In the genomic region with DNA sequence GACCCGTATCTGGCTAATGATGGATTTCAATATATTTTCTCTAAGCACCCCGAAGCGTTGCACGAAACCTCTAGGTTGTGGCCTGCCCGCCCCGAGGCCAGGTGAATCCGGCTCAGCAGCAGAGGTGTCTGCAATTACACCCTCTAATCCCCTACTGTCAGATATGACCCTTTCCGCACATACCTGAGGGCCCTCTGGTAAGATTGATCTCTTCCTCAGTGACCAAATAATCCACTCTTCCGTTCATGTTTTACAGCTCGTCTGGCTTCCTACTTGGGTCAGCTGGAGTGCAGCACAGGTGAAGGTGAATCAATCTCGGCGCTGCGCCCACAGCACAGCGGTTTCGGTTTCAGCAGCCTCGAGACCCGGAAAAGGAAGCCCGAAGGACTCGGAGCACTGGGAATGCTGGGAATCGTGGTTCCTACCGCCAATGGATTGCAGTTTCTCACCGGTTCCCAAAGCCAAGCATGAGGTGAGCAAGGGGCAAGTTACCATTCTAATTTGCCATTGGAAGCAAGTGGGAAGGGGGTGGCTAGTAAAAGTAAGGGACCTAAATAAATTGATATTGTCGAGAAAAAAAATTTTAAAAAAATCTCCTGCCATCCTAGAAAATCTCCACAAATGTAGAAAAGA, we compare ENCODE assay signal across 1 cellular context.
TF ChIP-seq lines count a peak whose summit lies in the region.

A gene with protein sequence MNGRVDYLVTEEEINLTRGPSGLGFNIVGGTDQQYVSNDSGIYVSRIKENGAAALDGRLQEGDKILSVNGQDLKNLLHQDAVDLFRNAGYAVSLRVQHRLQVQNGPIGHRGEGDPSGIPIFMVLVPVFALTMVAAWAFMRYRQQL (minus strand): TSS at position 374 of the 633 bp plus-strand sequence. CDS start 127 bp downstream, at position 247.

TF ChIP-seq in K562, 482 proteins besides CTCF, POLR2A, EP300 and RAD21 (continued from another document and continues in another):
- no peak for TF ChIP-seq CEBPZ (IDR thresholded peaks at IDR 0.05; ENCODE audit: borderline replicate concordance, low read depth, low read length)
- no peak for TF ChIP-seq SMAD3 (CRISPR knock-in tag; conservative IDR thresholded peaks at IDR 0.05)
- TF ChIP-seq GABPB2 (CRISPR knock-in tag; conservative IDR thresholded peaks at IDR 0.05): no peak
- TF ChIP-seq, protein P1, sequence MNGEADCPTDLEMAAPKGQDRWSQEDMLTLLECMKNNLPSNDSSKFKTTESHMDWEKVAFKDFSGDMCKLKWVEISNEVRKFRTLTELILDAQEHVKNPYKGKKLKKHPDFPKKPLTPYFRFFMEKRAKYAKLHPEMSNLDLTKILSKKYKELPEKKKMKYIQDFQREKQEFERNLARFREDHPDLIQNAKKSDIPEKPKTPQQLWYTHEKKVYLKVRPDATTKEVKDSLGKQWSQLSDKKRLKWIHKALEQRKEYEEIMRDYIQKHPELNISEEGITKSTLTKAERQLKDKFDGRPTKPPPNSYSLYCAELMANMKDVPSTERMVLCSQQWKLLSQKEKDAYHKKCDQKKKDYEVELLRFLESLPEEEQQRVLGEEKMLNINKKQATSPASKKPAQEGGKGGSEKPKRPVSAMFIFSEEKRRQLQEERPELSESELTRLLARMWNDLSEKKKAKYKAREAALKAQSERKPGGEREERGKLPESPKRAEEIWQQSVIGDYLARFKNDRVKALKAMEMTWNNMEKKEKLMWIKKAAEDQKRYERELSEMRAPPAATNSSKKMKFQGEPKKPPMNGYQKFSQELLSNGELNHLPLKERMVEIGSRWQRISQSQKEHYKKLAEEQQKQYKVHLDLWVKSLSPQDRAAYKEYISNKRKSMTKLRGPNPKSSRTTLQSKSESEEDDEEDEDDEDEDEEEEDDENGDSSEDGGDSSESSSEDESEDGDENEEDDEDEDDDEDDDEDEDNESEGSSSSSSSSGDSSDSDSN (IDR thresholded peaks at IDR 0.05; ENCODE audit: borderline replicate concordance in 1 of 2, low read depth in 2 of 2, low read length in 2 of 2): no peak
- TF ChIP-seq HDAC1 (IDR thresholded peaks at IDR 0.05): 0 out of 4 replicates have a peak, but pooled peaks of 1 of the 2 experiments have one; percentile 26
- peak in 1 of 2 experiments; percentile 41; a peak in 1 of 4 replicates for TF ChIP-seq KDM4B (IDR thresholded peaks at IDR 0.05; ENCODE audit: borderline replicate concordance in 2 of 2, low read depth in 1 of 2)
- no peak for TF ChIP-seq FOSL1 (tag; conservative IDR thresholded peaks at IDR 0.05)
- TF ChIP-seq, protein P2, sequence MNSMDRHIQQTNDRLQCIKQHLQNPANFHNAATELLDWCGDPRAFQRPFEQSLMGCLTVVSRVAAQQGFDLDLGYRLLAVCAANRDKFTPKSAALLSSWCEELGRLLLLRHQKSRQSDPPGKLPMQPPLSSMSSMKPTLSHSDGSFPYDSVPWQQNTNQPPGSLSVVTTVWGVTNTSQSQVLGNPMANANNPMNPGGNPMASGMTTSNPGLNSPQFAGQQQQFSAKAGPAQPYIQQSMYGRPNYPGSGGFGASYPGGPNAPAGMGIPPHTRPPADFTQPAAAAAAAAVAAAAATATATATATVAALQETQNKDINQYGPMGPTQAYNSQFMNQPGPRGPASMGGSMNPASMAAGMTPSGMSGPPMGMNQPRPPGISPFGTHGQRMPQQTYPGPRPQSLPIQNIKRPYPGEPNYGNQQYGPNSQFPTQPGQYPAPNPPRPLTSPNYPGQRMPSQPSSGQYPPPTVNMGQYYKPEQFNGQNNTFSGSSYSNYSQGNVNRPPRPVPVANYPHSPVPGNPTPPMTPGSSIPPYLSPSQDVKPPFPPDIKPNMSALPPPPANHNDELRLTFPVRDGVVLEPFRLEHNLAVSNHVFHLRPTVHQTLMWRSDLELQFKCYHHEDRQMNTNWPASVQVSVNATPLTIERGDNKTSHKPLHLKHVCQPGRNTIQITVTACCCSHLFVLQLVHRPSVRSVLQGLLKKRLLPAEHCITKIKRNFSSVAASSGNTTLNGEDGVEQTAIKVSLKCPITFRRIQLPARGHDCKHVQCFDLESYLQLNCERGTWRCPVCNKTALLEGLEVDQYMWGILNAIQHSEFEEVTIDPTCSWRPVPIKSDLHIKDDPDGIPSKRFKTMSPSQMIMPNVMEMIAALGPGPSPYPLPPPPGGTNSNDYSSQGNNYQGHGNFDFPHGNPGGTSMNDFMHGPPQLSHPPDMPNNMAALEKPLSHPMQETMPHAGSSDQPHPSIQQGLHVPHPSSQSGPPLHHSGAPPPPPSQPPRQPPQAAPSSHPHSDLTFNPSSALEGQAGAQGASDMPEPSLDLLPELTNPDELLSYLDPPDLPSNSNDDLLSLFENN (IDR thresholded peaks at IDR 0.05; ENCODE audit: low read depth in 2 of 2, low read length in 2 of 2): no peak
- TF ChIP-seq TCF7 (IDR thresholded peaks at IDR 0.05; ENCODE audit: borderline replicate concordance): no peak
- no peak for TF ChIP-seq NRF1 (conservative IDR thresholded peaks at IDR 0.05 in 1 of 2, IDR thresholded peaks at IDR 0.05 in 1 of 2)
- TF ChIP-seq DNMT1 (IDR thresholded peaks at IDR 0.05): no peak
- TF ChIP-seq ZBTB8A (IDR thresholded peaks at IDR 0.05; ENCODE audit: partially characterized antibody): no peak
- no peak for TF ChIP-seq FOXA3 (CRISPR knock-in tag; conservative IDR thresholded peaks at IDR 0.05 in 1 of 2, IDR thresholded peaks at IDR 0.05 in 1 of 2)
- TF ChIP-seq, protein P3, sequence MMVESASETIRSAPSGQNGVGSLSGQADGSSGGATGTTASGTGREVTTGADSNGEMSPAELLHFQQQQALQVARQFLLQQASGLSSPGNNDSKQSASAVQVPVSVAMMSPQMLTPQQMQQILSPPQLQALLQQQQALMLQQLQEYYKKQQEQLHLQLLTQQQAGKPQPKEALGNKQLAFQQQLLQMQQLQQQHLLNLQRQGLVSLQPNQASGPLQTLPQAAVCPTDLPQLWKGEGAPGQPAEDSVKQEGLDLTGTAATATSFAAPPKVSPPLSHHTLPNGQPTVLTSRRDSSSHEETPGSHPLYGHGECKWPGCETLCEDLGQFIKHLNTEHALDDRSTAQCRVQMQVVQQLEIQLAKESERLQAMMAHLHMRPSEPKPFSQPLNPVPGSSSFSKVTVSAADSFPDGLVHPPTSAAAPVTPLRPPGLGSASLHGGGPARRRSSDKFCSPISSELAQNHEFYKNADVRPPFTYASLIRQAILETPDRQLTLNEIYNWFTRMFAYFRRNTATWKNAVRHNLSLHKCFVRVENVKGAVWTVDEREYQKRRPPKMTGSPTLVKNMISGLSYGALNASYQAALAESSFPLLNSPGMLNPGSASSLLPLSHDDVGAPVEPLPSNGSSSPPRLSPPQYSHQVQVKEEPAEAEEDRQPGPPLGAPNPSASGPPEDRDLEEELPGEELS (CRISPR knock-in tag; IDR thresholded peaks at IDR 0.05; ENCODE audit: borderline replicate concordance): no peak
- peak; percentile 41; the same call in 1 of the 2 replicates for TF ChIP-seq PHF8 (IDR thresholded peaks at IDR 0.05; ENCODE audit: borderline replicate concordance, low read length)
- TF ChIP-seq RBM25 (IDR thresholded peaks at IDR 0.05; ENCODE audit: low read depth, low read length, severe bottlenecking): no peak
- no peak for TF ChIP-seq ZNF644 (tag; IDR thresholded peaks at IDR 0.05; ENCODE audit: low read depth)
- TF ChIP-seq, protein P4, sequence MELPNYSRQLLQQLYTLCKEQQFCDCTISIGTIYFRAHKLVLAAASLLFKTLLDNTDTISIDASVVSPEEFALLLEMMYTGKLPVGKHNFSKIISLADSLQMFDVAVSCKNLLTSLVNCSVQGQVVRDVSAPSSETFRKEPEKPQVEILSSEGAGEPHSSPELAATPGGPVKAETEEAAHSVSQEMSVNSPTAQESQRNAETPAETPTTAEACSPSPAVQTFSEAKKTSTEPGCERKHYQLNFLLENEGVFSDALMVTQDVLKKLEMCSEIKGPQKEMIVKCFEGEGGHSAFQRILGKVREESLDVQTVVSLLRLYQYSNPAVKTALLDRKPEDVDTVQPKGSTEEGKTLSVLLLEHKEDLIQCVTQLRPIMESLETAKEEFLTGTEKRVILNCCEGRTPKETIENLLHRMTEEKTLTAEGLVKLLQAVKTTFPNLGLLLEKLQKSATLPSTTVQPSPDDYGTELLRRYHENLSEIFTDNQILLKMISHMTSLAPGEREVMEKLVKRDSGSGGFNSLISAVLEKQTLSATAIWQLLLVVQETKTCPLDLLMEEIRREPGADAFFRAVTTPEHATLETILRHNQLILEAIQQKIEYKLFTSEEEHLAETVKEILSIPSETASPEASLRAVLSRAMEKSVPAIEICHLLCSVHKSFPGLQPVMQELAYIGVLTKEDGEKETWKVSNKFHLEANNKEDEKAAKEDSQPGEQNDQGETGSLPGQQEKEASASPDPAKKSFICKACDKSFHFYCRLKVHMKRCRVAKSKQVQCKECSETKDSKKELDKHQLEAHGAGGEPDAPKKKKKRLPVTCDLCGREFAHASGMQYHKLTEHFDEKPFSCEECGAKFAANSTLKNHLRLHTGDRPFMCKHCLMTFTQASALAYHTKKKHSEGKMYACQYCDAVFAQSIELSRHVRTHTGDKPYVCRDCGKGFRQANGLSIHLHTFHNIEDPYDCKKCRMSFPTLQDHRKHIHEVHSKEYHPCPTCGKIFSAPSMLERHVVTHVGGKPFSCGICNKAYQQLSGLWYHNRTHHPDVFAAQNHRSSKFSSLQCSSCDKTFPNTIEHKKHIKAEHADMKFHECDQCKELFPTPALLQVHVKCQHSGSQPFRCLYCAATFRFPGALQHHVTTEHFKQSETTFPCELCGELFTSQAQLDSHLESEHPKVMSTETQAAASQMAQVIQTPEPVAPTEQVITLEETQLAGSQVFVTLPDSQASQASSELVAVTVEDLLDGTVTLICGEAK (IDR thresholded peaks at IDR 0.05): peak; percentile 92
- TF ChIP-seq, protein P4 (CRISPR knock-in tag; IDR thresholded peaks at IDR 0.05): no peak
- peak; percentile 94 for TF ChIP-seq NR2C1 (IDR thresholded peaks at IDR 0.05)
- peak; percentile 98 for TF ChIP-seq NR2C1 (tag; IDR thresholded peaks at IDR 0.05)
- TF ChIP-seq EWSR1 (IDR thresholded peaks at IDR 0.05; ENCODE audit: borderline replicate concordance, low read depth, partially characterized antibody): no peak
- no peak for TF ChIP-seq STAG1 (CRISPR knock-in tag; IDR thresholded peaks at IDR 0.05; ENCODE audit: borderline replicate concordance)
- no peak for TF ChIP-seq ZNF584 (CRISPR knock-in tag; IDR thresholded peaks at IDR 0.05; ENCODE audit: low read depth)
- no peak for TF ChIP-seq CREBBP (IDR thresholded peaks at IDR 0.05; ENCODE audit: low read depth, low read length)
- TF ChIP-seq SIN3A (IDR thresholded peaks at IDR 0.05; ENCODE audit: borderline replicate concordance in 2 of 2, control insufficient read depth in 1 of 2, low read depth in 2 of 2, low read length in 2 of 2): no peak
- TF ChIP-seq ZNF780A (CRISPR knock-in tag; IDR thresholded peaks at IDR 0.05): no peak
- TF ChIP-seq TCFL5 (CRISPR knock-in tag; conservative IDR thresholded peaks at IDR 0.05): no peak
- TF ChIP-seq COPS2 (conservative IDR thresholded peaks at IDR 0.05): no peak
- TF ChIP-seq MED1 (CRISPR knock-in tag; IDR thresholded peaks at IDR 0.05; ENCODE audit: borderline replicate concordance): no peak
- no peak for TF ChIP-seq ZNF24 (IDR thresholded peaks at IDR 0.05)
- TF ChIP-seq LEF1 (IDR thresholded peaks at IDR 0.05): no peak
- TF ChIP-seq KDM5B (IDR thresholded peaks at IDR 0.05; ENCODE audit: insufficient replicate concordance, low read depth, low read length): no peak
- TF ChIP-seq HCFC1 (IDR thresholded peaks at IDR 0.05; ENCODE audit: low read depth, low read length): peak; percentile 74
- TF ChIP-seq ZBTB7A (IDR thresholded peaks at IDR 0.05; ENCODE audit: borderline replicate concordance, control insufficient read depth, low read depth, low read length): no peak
